8 cellular contexts compared by ENCODE assay signal in the genomic region with DNA sequence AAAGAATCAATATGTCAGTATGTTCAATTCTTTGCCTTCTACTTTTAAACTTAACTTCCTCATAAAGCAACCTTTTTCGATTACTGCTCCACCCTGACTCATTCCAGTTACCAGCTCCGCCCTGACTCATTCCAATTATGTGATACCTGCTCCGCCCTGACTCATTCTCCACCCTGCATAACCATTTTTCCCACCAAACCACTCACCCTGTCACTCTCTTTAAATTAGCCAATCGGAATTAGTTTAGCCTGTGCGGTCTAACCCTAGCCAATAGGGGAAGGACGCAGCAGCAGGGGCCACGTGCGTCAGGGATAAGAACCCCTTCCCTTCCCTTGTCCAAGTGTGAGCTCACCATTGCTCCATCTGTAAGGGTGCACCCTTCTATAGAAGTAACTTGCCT.
DNase-seq lines count a peak whose midpoint lies in the region; ATAC-seq, FAIRE-seq and TF ChIP-seq lines count a peak whose summit lies in the region.
"Not testable (repeated sequence)": the region's sequence is repeated elsewhere in the genome, so short reads cannot be mapped to it uniquely, and the experiment has no call there.

No MANE protein-coding gene starts in this region.

- not testable (repeated sequence) for H3F3A ChIP-seq in PC-3 (ENCODE audit: low read length, unreplicated experiment)

- POLR2A ChIA-PET in A549 (lab: Yijun Ruan, JAX), result interaction anchor here (0.7 kb wide), 1 partner anchor 405 kb away, joined by 4 read pairs; the partner anchor contains the start of gene ADM
- POLR2A ChIA-PET in PC-3 (lab: Charles Lee; ENCODE audit: unreplicated experiment); activated CD4-positive, alpha-beta T cell treated with anti-CD3 and anti-CD28 coated beads for 36 hours (lab: Charles Lee): not testable (repeated sequence)

- H3K4me1 Mint-ChIP-seq in activated CD4-positive, alpha-beta T cell treated with anti-CD3 and anti-CD28 coated beads for 36 hours, result not testable (repeated sequence)

- BruUV-seq in PC-3 (replicated peaks; lab: Mats Ljungman, UMichigan), result not testable (repeated sequence)

- not testable (repeated sequence) for H3K27me3 ChIP-seq in PC-3 (ENCODE audit: low read length)

- WGBS in A549 (ENCODE audit: missing lambda C conversion rate), result 8% methylated on average over 8 of the region's 8 CpGs

- DNase-seq in A549 (ENCODE audit: low read depth in 1 of 2, low spot score in 1 of 2), result peak; percentile 57 to 93
- peak; percentile 99 for DNase-seq in HT1080 (ENCODE audit: low read depth)
- peak; percentile 91 for DNase-seq in PC-3
- peak; percentile 24 for DNase-seq in activated CD4-positive, alpha-beta T cell treated with anti-CD3 and anti-CD28 coated beads for 36 hours
- peak; percentile 41 for DNase-seq in cerebellar cortex (ENCODE audit: low spot score)
- peak; percentile 44 for DNase-seq in fibroblast of villous mesenchyme (ENCODE audit: low read depth)
- DNase-seq in putamen (ENCODE audit: low spot score), result peak; percentile 37

- H3K4me1 ChIP-seq in A549 (peaks cover 35% of the 10 kb centered on the region), PC-3 (ENCODE audit: insufficient read depth, low read length) (peaks cover 58% of the 10 kb centered on the region)

- H3K4me2 ChIP-seq in A549, result peak overlapping the region; percentile 57
- H3K4me2 ChIP-seq in PC-3 (ENCODE audit: low read length), result peak overlapping the region; percentile 62

- not testable (repeated sequence) for TF ChIP-seq EP300 in A549 (IDR thresholded peaks at IDR 0.05)

- H3K9me3 Mint-ChIP-seq in activated CD4-positive, alpha-beta T cell treated with anti-CD3 and anti-CD28 coated beads for 36 hours (ENCODE audit: low read depth), result not testable (repeated sequence)

- H3K36me3 Mint-ChIP-seq in activated CD4-positive, alpha-beta T cell treated with anti-CD3 and anti-CD28 coated beads for 36 hours (ENCODE audit: low read depth), result not testable (repeated sequence)

- H3K27me3 Mint-ChIP-seq in activated CD4-positive, alpha-beta T cell treated with anti-CD3 and anti-CD28 coated beads for 36 hours, result not testable (repeated sequence)

- not testable (repeated sequence) for H3K4me3 Mint-ChIP-seq in activated CD4-positive, alpha-beta T cell treated with anti-CD3 and anti-CD28 coated beads for 36 hours

- not testable (repeated sequence) for H3K4me3 ChIP-seq in A549; PC-3 (ENCODE audit: low read length); fibroblast of villous mesenchyme (ENCODE audit: low read depth, low read length)

- FAIRE-seq in A549 (lab: Jason Lieb, UNC), result not testable (repeated sequence)
- FAIRE-seq in G401.6 (lab: Jason Lieb, UNC), result peak; percentile 99

- not testable (repeated sequence) for TF ChIP-seq RAD21 in A549 (conservative IDR thresholded peaks at IDR 0.05 in 1 of 2, IDR thresholded peaks at IDR 0.05 in 1 of 2)

- ATAC-seq in A549, result peak; percentile 92 to 93; a peak in 5 of 6 replicates
- ATAC-seq in PC-3, result peak; percentile 91
- ATAC-seq in activated CD4-positive, alpha-beta T cell treated with anti-CD3 and anti-CD28 coated beads for 36 hours, result not testable (repeated sequence)

- not testable (repeated sequence) for H2AFZ ChIP-seq in PC-3 (ENCODE audit: low read length)

- TF ChIP-seq CTCF in A549 (IDR thresholded peaks at IDR 0.05); PC-3 (conservative IDR thresholded peaks at IDR 0.05; ENCODE audit: low read depth, low read length); fibroblast of villous mesenchyme (IDR thresholded peaks at IDR 0.05; ENCODE audit: insufficient read depth, low read depth, low read length): not testable (repeated sequence)

- not testable (repeated sequence) for H3K79me2 ChIP-seq in PC-3 (ENCODE audit: low read length)

- not testable (repeated sequence) for TF ChIP-seq POLR2A in A549 (IDR thresholded peaks at IDR 0.05; ENCODE audit: low read length)

- H4K20me1 ChIP-seq in PC-3 (ENCODE audit: low read length), result not testable (repeated sequence)

- H3K9me3 ChIP-seq in A549; PC-3 (ENCODE audit: low read length): not testable (repeated sequence)

- intact Hi-C loops in PC-3 (cut with micrococcal nuclease); activated CD4-positive, alpha-beta T cell treated with anti-CD3 and anti-CD28 coated beads for 36 hours (cut with DNase I, micrococcal nuclease): not testable (repeated sequence)

- H3K9ac ChIP-seq in PC-3 (ENCODE audit: low read length), result peak overlapping the region; percentile 51

- H3K27ac ChIP-seq in A549 (peak overlapping the region; percentile 70 to 92), PC-3 (ENCODE audit: low read length) (peak overlapping the region; percentile 87)

- CTCF ChIA-PET in A549 (lab: Yijun Ruan, JAX) (interaction anchor here (0.5 to 3.0 kb wide), 5 partner anchors 11 to 408 kb away, joined by 3 to 12 read pairs (median 4); no protein-coding TSS in a partner anchor), PC-3 (lab: Charles Lee) (interaction anchor here (0.7 kb wide), 1 partner anchor 304 kb away, joined by 3 read pairs; no protein-coding TSS in a partner anchor)
- CTCF ChIA-PET in activated CD4-positive, alpha-beta T cell treated with anti-CD3 and anti-CD28 coated beads for 36 hours (lab: Charles Lee), result not testable (repeated sequence)

- not testable (repeated sequence) for H3K36me3 ChIP-seq in PC-3 (ENCODE audit: low read depth, low read length)

- H3K9me2 ChIP-seq in PC-3 (replicated peaks; ENCODE audit: low read length), result not testable (repeated sequence)

- H3K27ac Mint-ChIP-seq in activated CD4-positive, alpha-beta T cell treated with anti-CD3 and anti-CD28 coated beads for 36 hours, result not testable (repeated sequence)

TF ChIP-seq in A549, 52 proteins besides CTCF, POLR2A, EP300 and RAD21:
- TF ChIP-seq, protein P1, sequence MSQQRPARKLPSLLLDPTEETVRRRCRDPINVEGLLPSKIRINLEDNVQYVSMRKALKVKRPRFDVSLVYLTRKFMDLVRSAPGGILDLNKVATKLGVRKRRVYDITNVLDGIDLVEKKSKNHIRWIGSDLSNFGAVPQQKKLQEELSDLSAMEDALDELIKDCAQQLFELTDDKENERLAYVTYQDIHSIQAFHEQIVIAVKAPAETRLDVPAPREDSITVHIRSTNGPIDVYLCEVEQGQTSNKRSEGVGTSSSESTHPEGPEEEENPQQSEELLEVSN (IDR thresholded peaks at IDR 0.05; ENCODE audit: borderline replicate concordance, low read depth), result peak; percentile 82
- peak; percentile 89 for TF ChIP-seq MAX (IDR thresholded peaks at IDR 0.05)
- TF ChIP-seq FOSL2 (IDR thresholded peaks at IDR 0.05), result peak; percentile 41; the same call in 1 of the 2 replicates
- TF ChIP-seq FOSL2 (CRISPR knock-in tag; IDR thresholded peaks at IDR 0.05), result peak; percentile 96
- TF ChIP-seq, protein P2, sequence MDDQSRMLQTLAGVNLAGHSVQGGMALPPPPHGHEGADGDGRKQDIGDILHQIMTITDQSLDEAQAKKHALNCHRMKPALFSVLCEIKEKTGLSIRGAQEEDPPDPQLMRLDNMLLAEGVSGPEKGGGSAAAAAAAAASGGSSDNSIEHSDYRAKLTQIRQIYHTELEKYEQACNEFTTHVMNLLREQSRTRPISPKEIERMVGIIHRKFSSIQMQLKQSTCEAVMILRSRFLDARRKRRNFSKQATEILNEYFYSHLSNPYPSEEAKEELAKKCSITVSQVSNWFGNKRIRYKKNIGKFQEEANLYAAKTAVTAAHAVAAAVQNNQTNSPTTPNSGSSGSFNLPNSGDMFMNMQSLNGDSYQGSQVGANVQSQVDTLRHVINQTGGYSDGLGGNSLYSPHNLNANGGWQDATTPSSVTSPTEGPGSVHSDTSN (IDR thresholded peaks at IDR 0.05), result 0 out of 2 replicates have a peak, but pooled peaks have one; percentile 56
- TF ChIP-seq, protein P3, sequence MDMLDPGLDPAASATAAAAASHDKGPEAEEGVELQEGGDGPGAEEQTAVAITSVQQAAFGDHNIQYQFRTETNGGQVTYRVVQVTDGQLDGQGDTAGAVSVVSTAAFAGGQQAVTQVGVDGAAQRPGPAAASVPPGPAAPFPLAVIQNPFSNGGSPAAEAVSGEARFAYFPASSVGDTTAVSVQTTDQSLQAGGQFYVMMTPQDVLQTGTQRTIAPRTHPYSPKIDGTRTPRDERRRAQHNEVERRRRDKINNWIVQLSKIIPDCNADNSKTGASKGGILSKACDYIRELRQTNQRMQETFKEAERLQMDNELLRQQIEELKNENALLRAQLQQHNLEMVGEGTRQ (IDR thresholded peaks at IDR 0.05), result peak; percentile 55
- peak in 1 of 2 experiments; percentile 20; a peak in 1 of 5 replicates for TF ChIP-seq JUN (IDR thresholded peaks at IDR 0.05)
TF ChIP-seq in A549: peak in this region for 6; not testable (repeated sequence) for 46.

Comparison
In these comparisons a context has a peak if more than half of its experiments do, and no peak if none do; other contexts are left out.
1. DNase-seq: peak in every context shown above with its lines; median percentile 99 in HT1080; 91 in PC-3; 75 in A549; 44 in fibroblast of villous mesenchyme; 41 in cerebellar cortex; 37 in putamen; 24 in activated CD4-positive, alpha-beta T cell treated with anti-CD3 and anti-CD28 coated beads for 36 hours.